In the genomic region with DNA sequence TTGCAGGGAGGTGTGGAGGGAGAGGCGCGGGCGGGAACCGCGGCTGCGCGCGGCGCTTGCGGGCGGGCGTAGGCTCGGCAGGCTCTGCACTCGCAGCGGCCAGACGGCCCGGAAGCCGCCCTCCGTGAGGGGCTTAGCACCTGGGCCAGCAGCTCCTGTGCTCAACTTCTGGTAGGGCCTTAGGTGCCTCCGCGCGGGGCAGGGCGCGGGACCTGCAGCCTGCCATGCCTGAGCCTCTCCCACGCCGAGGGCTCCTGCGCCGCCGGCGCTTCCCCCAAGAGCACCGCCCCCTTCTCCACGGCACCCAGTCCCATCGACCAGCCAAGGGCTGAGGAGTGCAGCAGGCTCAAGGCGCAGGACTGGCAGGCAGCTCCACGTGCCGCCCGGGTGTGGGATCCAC, we compare ENCODE assay signal across 17 cellular contexts.
DNase-seq lines count a peak whose midpoint lies in the region; ATAC-seq, FAIRE-seq and TF ChIP-seq lines count a peak whose summit lies in the region.
"Had no signal": no experiment of that assay in that cellular context is flagged by ENCODE, and none has a peak within 500 bp of the region (broad histone marks: within the 10 kb centered on the region; RNA-seq: fewer than 3 reads in every experiment).

No MANE protein-coding gene starts in this region.

- CTCF ChIA-PET in WTC11 (lab: Charles Lee) = no interaction called here

- H3K4me3 ChIP-seq in H7 (ENCODE audit: insufficient read depth, low read depth, low read length) = no peak overlapping the region
- no peak overlapping the region for H3K4me3 ChIP-seq in kidney (ENCODE audit: low read length in 2 of 2)
- peak overlapping the region; percentile 16 to 39 for H3K4me3 ChIP-seq in testis
- H3K4me3 ChIP-seq in ascending aorta = no peak overlapping the region
- H3K4me3 ChIP-seq: BLaER1, GM23338 had no signal

- no peak overlapping the region for H3K27ac Mint-ChIP-seq in WTC11
- H3K27ac Mint-ChIP-seq: CD8-positive, alpha-beta T cell; GM23338 had no signal

- H3K4me1 ChIP-seq in kidney (ENCODE audit: control insufficient read depth in 1 of 2, insufficient read depth in 1 of 2, low read depth in 1 of 2, low read length in 2 of 2) = no peaks in the 10 kb centered on the region
- H3K4me1 ChIP-seq in testis = no peaks in the 10 kb centered on the region
- no peaks in the 10 kb centered on the region for H3K4me1 ChIP-seq in ascending aorta
- H3K4me1 ChIP-seq: BLaER1 had no signal

- POLR2A ChIA-PET in WTC11 (lab: Charles Lee) = no interaction called here

- peaks cover 7% of the 10 kb centered on the region; the same call in 1 of the 2 replicates for H3K36me3 Mint-ChIP-seq in WTC11
- H3K36me3 Mint-ChIP-seq: CD8-positive, alpha-beta T cell had no signal

- no peaks in the 10 kb centered on the region for H3K27me3 Mint-ChIP-seq in WTC11 (ENCODE audit: low read depth)

- no peak overlapping the region for H3K9ac ChIP-seq in kidney (ENCODE audit: low read length in 2 of 2)
- H3K9ac ChIP-seq: BLaER1 had no signal

- no peaks in the 10 kb centered on the region for H3K9me3 ChIP-seq in kidney (ENCODE audit: control insufficient read depth in 1 of 2, low read length in 2 of 2)
- H3K9me3 ChIP-seq in testis = no peaks in the 10 kb centered on the region
- no peaks in the 10 kb centered on the region for H3K9me3 ChIP-seq in ascending aorta

- peaks cover 14% of the 10 kb centered on the region for H3K9me3 Mint-ChIP-seq in WTC11

- DNase-seq in Right ventricle myocardium inferior (ENCODE audit: missing footprints) (peak; percentile 43), cardiac septum (ENCODE audit: low spot score) (no peak), H7 (peak; percentile 6), kidney (peak; percentile 41), testis (peak; percentile 33), ascending aorta (ENCODE audit: low spot score in 2 of 2) (no peak), WTC11 (ENCODE audit: low spot score) (no peak)
- DNase-seq: 8988T; Calu3; CD8-positive, alpha-beta T cell; DMS79 treated with DMSO at 0.1 percent for 48 hours; GF-D8 had no signal

- FAIRE-seq in kidney (lab: Jason Lieb, UNC) = no peak
- FAIRE-seq: H54, HepG2 had no signal

- TF ChIP-seq CTCF in kidney (IDR thresholded peaks at IDR 0.05; ENCODE audit: borderline replicate concordance, extremely low read depth, insufficient read depth) (no peak), testis (IDR thresholded peaks at IDR 0.05) (no peak), ascending aorta (IDR thresholded peaks at IDR 0.05) (no peak), WTC11 (IDR thresholded peaks at IDR 0.05) (no peak)

- H3K27ac ChIP-seq in kidney (ENCODE audit: low read depth in 2 of 2, low read length in 2 of 2) (no peak overlapping the region), testis (no peak overlapping the region), ascending aorta (no peak overlapping the region)
- H3K27ac ChIP-seq: BLaER1 had no signal

- no peaks in the 10 kb centered on the region for H3K4me1 Mint-ChIP-seq in WTC11
- H3K4me1 Mint-ChIP-seq: GM23338 had no signal

- H3K36me3 ChIP-seq in H7 (replicated peaks; ENCODE audit: control insufficient read depth, insufficient read depth, low read length) (no peaks in the 10 kb centered on the region), kidney (ENCODE audit: control insufficient read depth in 1 of 2, insufficient read depth in 2 of 2, low read length in 2 of 2) (no peaks in the 10 kb centered on the region), testis (ENCODE audit: low read depth, missing control alignments) (no peaks in the 10 kb centered on the region), ascending aorta (no peaks in the 10 kb centered on the region)
- H3K36me3 ChIP-seq: BLaER1 had no signal

- no peak for ATAC-seq in Right ventricle myocardium inferior
- no peak for ATAC-seq in WTC11
- ATAC-seq: CD8-positive, alpha-beta T cell; GM23338; HCT116; HepG2 had no signal

- 45 to 87% methylated on average over 4 to 36 of the region's 37 CpGs for WGBS in testis, 2 donors

- no peaks in the 10 kb centered on the region for H3K27me3 ChIP-seq in H7 (ENCODE audit: control insufficient read depth, insufficient read depth, low read length)
- no peaks in the 10 kb centered on the region for H3K27me3 ChIP-seq in testis
- H3K27me3 ChIP-seq in ascending aorta = no peaks in the 10 kb centered on the region
- H3K27me3 ChIP-seq: BLaER1 had no signal

- no peak for TF ChIP-seq POLR2A in testis (IDR thresholded peaks at IDR 0.05)

- intact Hi-C loops in Right ventricle myocardium inferior (cut with DNase I) (no loop called here), cardiac septum (cut with DNase I) (no loop called here), kidney (cut with DNase I) (no loop called here), testis (cut with DNase I; ENCODE audit: low total_unique reads) (no loop called here), ascending aorta (cut with DNase I) (no loop called here)

- no peak overlapping the region for H3K4me3 Mint-ChIP-seq in WTC11
- H3K4me3 Mint-ChIP-seq: CD8-positive, alpha-beta T cell; GM23338 had no signal

TF ChIP-seq in WTC11, 78 proteins besides CTCF, POLR2A, EP300 and RAD21:
- TF ChIP-seq NFE2L1 (CRISPR knock-in tag; IDR thresholded peaks at IDR 0.05) (no peak), HMGA2 (CRISPR knock-in tag; IDR thresholded peaks at IDR 0.05) (no peak), ELF4 (CRISPR knock-in tag; IDR thresholded peaks at IDR 0.05; ENCODE audit: low read depth) (no peak), ZNF121 (CRISPR knock-in tag; IDR thresholded peaks at IDR 0.05) (no peak), PRRX2 (CRISPR knock-in tag; IDR thresholded peaks at IDR 0.05) (no peak), FOXK1 (CRISPR knock-in tag; IDR thresholded peaks at IDR 0.05) (no peak), RELA (CRISPR knock-in tag; IDR thresholded peaks at IDR 0.05; ENCODE audit: borderline replicate concordance) (no peak)
- TF ChIP-seq, protein P1, sequence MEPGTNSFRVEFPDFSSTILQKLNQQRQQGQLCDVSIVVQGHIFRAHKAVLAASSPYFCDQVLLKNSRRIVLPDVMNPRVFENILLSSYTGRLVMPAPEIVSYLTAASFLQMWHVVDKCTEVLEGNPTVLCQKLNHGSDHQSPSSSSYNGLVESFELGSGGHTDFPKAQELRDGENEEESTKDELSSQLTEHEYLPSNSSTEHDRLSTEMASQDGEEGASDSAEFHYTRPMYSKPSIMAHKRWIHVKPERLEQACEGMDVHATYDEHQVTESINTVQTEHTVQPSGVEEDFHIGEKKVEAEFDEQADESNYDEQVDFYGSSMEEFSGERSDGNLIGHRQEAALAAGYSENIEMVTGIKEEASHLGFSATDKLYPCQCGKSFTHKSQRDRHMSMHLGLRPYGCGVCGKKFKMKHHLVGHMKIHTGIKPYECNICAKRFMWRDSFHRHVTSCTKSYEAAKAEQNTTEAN (CRISPR knock-in tag; IDR thresholded peaks at IDR 0.05) = no peak
- TF ChIP-seq, protein P2, sequence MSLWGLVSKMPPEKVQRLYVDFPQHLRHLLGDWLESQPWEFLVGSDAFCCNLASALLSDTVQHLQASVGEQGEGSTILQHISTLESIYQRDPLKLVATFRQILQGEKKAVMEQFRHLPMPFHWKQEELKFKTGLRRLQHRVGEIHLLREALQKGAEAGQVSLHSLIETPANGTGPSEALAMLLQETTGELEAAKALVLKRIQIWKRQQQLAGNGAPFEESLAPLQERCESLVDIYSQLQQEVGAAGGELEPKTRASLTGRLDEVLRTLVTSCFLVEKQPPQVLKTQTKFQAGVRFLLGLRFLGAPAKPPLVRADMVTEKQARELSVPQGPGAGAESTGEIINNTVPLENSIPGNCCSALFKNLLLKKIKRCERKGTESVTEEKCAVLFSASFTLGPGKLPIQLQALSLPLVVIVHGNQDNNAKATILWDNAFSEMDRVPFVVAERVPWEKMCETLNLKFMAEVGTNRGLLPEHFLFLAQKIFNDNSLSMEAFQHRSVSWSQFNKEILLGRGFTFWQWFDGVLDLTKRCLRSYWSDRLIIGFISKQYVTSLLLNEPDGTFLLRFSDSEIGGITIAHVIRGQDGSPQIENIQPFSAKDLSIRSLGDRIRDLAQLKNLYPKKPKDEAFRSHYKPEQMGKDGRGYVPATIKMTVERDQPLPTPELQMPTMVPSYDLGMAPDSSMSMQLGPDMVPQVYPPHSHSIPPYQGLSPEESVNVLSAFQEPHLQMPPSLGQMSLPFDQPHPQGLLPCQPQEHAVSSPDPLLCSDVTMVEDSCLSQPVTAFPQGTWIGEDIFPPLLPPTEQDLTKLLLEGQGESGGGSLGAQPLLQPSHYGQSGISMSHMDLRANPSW (CRISPR knock-in tag; conservative IDR thresholded peaks at IDR 0.05; ENCODE audit: low read depth) = no peak

Comparison
In these comparisons a context has a peak if more than half of its experiments do, and no peak if none do; other contexts are left out.
1. DNase-seq: peak in Right ventricle myocardium inferior (single experiment), H7 (single experiment), kidney (single experiment) and testis (single experiment); none in cardiac septum (single experiment), ascending aorta (0 of 2) and WTC11 (single experiment).
2. H3K4me3 ChIP-seq: peak in testis (2 of 2); none in H7 (single experiment), kidney (0 of 2) and ascending aorta (0 of 2).